Comparison of ENCODE assay signal across 8 cellular contexts in the genomic region with DNA sequence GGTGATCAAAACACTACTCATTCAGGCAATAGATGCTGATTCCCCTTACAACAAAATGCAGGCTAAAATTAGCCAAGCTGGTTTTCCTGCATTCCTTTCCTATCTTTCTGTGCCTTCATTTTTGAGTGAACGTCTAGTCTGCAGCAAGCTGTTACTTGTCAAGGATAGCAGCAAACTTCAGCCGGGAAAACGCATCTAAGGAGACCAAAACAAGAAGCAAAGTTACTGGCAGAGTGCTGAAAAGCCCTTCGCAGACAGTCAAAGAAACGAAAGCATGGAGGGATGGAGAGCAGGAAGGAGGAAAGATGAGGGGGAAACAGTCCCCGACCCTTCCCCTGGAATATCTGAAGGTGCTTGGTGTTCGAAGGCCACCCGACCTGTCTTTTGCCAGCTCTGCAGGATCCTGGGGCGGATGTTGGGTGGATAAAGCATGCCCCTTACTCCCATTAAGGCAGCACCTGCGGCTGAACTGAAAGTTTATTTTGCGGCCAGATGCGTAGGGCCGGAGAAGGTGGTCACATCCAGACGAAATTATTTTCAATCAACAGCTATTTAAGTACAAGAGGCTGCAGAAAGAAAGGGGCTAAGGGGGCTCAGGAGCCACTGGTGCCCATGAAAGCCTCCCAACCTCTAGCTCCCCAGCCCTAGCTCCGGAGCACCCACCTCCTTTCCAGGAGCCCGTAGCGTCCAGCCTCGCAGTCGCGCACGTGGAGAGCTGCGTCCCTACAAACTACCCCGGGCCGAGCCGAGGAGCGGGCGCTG. TPM values are rescaled to one million over a fixed set of nuclear protein-coding genes. Genes with fewer than 3 reads are reported as not detected.
DNase-seq lines count a peak whose midpoint lies in the region; ATAC-seq and TF ChIP-seq lines count a peak whose summit lies in the region.

No MANE protein-coding gene starts in this region.

- H3K4me1 Mint-ChIP-seq in natural killer cell treated with Interleukin-12 subunit alpha and Interleukin-12 subunit beta and Interleukin-15 and Interleukin-18, amount 100 ng/mL, for 72 hours (ENCODE audit: low read depth in 2 of 2), result no peaks in the 10 kb centered on the region

- H3F3A ChIP-seq in PC-3 (ENCODE audit: low read length, unreplicated experiment), result peaks cover 5% of the 10 kb centered on the region

- CTCF ChIA-PET in PC-3 (lab: Charles Lee), result interaction anchor here (0.5 kb wide), 1 partner anchor 32 kb away, joined by 4 read pairs; no protein-coding TSS in a partner anchor

- no peak for TF ChIP-seq CTCF in PC-3 (conservative IDR thresholded peaks at IDR 0.05; ENCODE audit: low read depth, low read length)

- intact Hi-C loops in PC-3 (cut with micrococcal nuclease), result no loop called here

- no peaks in the 10 kb centered on the region for H3K9me2 ChIP-seq in PC-3 (replicated peaks; ENCODE audit: low read length)

- ATAC-seq in GM21619 (IDR thresholded peaks at IDR 0.05; ENCODE audit: unreplicated experiment) (peak; percentile 26), PC-3 (peak; percentile 39), esophagus mucosa (peak; percentile 18), GM19467 (IDR thresholded peaks at IDR 0.05; ENCODE audit: unreplicated experiment) (no peak), HG02852 (IDR thresholded peaks at IDR 0.05; ENCODE audit: unreplicated experiment) (no peak)
- ATAC-seq in natural killer cell treated with Interleukin-12 subunit alpha and Interleukin-12 subunit beta and Interleukin-15 and Interleukin-18, amount 100 ng/mL, for 72 hours, result peak; percentile 17 to 36

- H3K27me3 ChIP-seq in PC-3 (ENCODE audit: low read length), result no peaks in the 10 kb centered on the region

- H3K4me2 ChIP-seq in PC-3 (ENCODE audit: low read length), result peak overlapping the region; percentile 84

- peaks cover 46% of the 10 kb centered on the region for H3K79me2 ChIP-seq in PC-3 (ENCODE audit: low read length)

- no peaks in the 10 kb centered on the region for H3K36me3 Mint-ChIP-seq in natural killer cell treated with Interleukin-12 subunit alpha and Interleukin-12 subunit beta and Interleukin-15 and Interleukin-18, amount 100 ng/mL, for 72 hours

- no peaks in the 10 kb centered on the region for H3K9me3 ChIP-seq in PC-3 (ENCODE audit: low read length)

- H3K27me3 Mint-ChIP-seq in natural killer cell treated with Interleukin-12 subunit alpha and Interleukin-12 subunit beta and Interleukin-15 and Interleukin-18, amount 100 ng/mL, for 72 hours, result peaks cover 19 to 51% of the 10 kb centered on the region in 2 donors

- H3K27ac Mint-ChIP-seq in natural killer cell treated with Interleukin-12 subunit alpha and Interleukin-12 subunit beta and Interleukin-15 and Interleukin-18, amount 100 ng/mL, for 72 hours, result no peak overlapping the region

- DNase-seq in AG08396 (ENCODE audit: low spot score) (peak; percentile 29), PC-3 (peak; percentile 85), SKM-1 treated with dmso at 0.1 percent for 144 hours (lab: John Stamatoyannopoulos, UW; ENCODE audit: unreplicated experiment) (no peak)
- DNase-seq in natural killer cell treated with Interleukin-12 subunit alpha and Interleukin-12 subunit beta and Interleukin-15 and Interleukin-18, amount 100 ng/mL, for 72 hours (ENCODE audit: low spot score), result no peak

- H2AFZ ChIP-seq in PC-3 (ENCODE audit: low read length), result peak overlapping the region; percentile 75

- BruUV-seq in PC-3 (replicated peaks; lab: Mats Ljungman, UMichigan), result TSS peak; percentile 41

- peak overlapping the region; percentile 90 for H3K4me3 ChIP-seq in PC-3 (ENCODE audit: low read length)

- no peaks in the 10 kb centered on the region for H3K9me3 Mint-ChIP-seq in natural killer cell treated with Interleukin-12 subunit alpha and Interleukin-12 subunit beta and Interleukin-15 and Interleukin-18, amount 100 ng/mL, for 72 hours

- peaks cover 20% of the 10 kb centered on the region for H3K36me3 ChIP-seq in PC-3 (ENCODE audit: low read depth, low read length)

- H3K4me3 Mint-ChIP-seq in natural killer cell treated with Interleukin-12 subunit alpha and Interleukin-12 subunit beta and Interleukin-15 and Interleukin-18, amount 100 ng/mL, for 72 hours, result peak overlapping the region; percentile 1

- POLR2A ChIA-PET in PC-3 (lab: Charles Lee; ENCODE audit: unreplicated experiment), result interaction anchor here (0.5 to 0.7 kb wide), 2 partner anchors 208 to 337 kb away, joined by 3 read pairs; no protein-coding TSS in a partner anchor

- peak overlapping the region; percentile 90 for H3K27ac ChIP-seq in PC-3 (ENCODE audit: low read length)

- peak overlapping the region; percentile 89 for H3K9ac ChIP-seq in PC-3 (ENCODE audit: low read length)

- peaks cover 25% of the 10 kb centered on the region for H3K4me1 ChIP-seq in PC-3 (ENCODE audit: insufficient read depth, low read length)

- peaks cover 6% of the 10 kb centered on the region; the same call in 1 of the 2 replicates for H4K20me1 ChIP-seq in PC-3 (ENCODE audit: low read length)

RNA-seq across cellular contexts. Expression of a gene that starts 0.5 kb away (rescaled TPM):
- total RNA-seq in PC-3 (2014; rRNA removed), result 70.8 and 72.6 TPM in 2 replicates
- 34.0 TPM for total RNA-seq in esophagus mucosa
- not detected for total RNA-seq in natural killer cell treated with Interleukin-12 subunit alpha and Interleukin-12 subunit beta and Interleukin-15 and Interleukin-18, amount 100 ng/mL, for 72 hours

Comparison
In these comparisons a context has a peak if more than half of its experiments do, and no peak if none do; other contexts are left out.
1. DNase-seq: peak in AG08396 (single experiment) and PC-3 (single experiment); none in natural killer cell treated with Interleukin-12 subunit alpha and Interleukin-12 subunit beta and Interleukin-15 and Interleukin-18, amount 100 ng/mL, for 72 hours (single experiment) and SKM-1 treated with dmso at 0.1 percent for 144 hours (single experiment).
2. ATAC-seq: peak in GM21619 (single experiment), PC-3 (single experiment), esophagus mucosa (single experiment) and natural killer cell treated with Interleukin-12 subunit alpha and Interleukin-12 subunit beta and Interleukin-15 and Interleukin-18, amount 100 ng/mL, for 72 hours (2 of 2); none in GM19467 (single experiment) and HG02852 (single experiment).
3. RNA of a gene that starts 0.5 kb away (total RNA-seq): 70.8 to 72.6 TPM in PC-3 and 34.0 TPM in esophagus mucosa (single experiment); not detected in natural killer cell treated with Interleukin-12 subunit alpha and Interleukin-12 subunit beta and Interleukin-15 and Interleukin-18, amount 100 ng/mL, for 72 hours; every median in the first group is over 10 times any median in the second.